11 cellular contexts compared by ENCODE assay signal in the genomic region with DNA sequence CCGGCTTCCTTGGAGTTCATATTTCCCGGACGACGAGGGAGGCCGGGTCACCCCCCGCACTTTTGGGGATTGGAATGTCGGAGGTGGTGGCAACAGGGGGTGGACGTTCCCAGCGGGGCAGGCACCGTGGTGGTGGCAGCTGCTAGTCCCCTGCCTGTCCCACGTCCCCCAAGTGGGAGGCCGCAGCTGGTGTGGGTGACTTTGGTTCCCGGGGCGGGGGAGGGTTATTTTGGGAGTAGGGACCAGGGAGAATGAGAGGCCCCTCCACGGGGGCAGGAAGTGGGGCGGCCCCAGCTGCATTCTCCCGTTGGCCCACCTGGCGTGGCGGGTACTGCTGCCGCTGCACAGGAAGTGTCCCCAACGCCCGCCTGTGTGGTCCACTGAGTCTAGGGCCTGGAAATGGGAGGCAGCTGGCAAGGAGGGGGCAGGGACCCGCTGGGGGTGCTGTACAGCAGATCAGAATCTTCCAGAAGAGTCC. TPM values are rescaled to one million over a fixed set of nuclear protein-coding genes. Genes with fewer than 3 reads are reported as not detected.
A peak's percentile ranks its signal among the peaks of the same experiment; 100 is the strongest.
DNase-seq lines count a peak whose midpoint lies in the region; ATAC-seq lines count a peak whose summit lies in the region.
"Had no signal": no experiment of that assay in that cellular context is flagged by ENCODE, and none has a peak within 500 bp of the region (broad histone marks: within the 10 kb centered on the region; RNA-seq: fewer than 3 reads in every experiment).

No MANE protein-coding gene starts in this region.

- peaks cover 6% of the 10 kb centered on the region; the same call in 1 of the 2 replicates for H3K4me1 ChIP-seq in iPS-20b (ENCODE audit: insufficient read depth, low read length)

- peak overlapping the region; percentile 24 for H3K27ac ChIP-seq in iPS-20b (ENCODE audit: low read length)
- H3K27ac ChIP-seq: 22Rv1 had no signal

- POLR2A ChIA-PET in activated naive CD8-positive, alpha-beta T cell treated with anti-CD3 and anti-CD28 coated beads, Interleukin-2, amount 10 ng/mL, durations not matched to agents 7 days and 5 days (lab: Charles Lee), result no interaction called here

- peak; percentile 65 for ATAC-seq in activated naive CD8-positive, alpha-beta T cell treated with anti-CD3 and anti-CD28 coated beads, Interleukin-2, amount 10 ng/mL, durations not matched to agents 7 days and 5 days (ENCODE audit: low read depth)
- ATAC-seq in stimulated activated naive CD8-positive, alpha-beta T cell treated with anti-CD3 and anti-CD28 coated beads, Interleukin-15, amount 100 ng/mL, for 72 hours, result peak; percentile 79
- ATAC-seq in activated CD4-positive, CD25-positive, alpha-beta regulatory T cell treated with anti-CD3 and anti-CD28 coated beads, Interleukin-2, amount 50 U/mL, for 24 hours, result no peak
- ATAC-seq: activated T-helper 17 cell treated with anti-CD3 and anti-CD28 coated beads, Interleukin-2, amount 50 U/mL, for 72 hours; mucosa of descending colon had no signal

- peak overlapping the region; percentile 41; the same call in 1 of the 2 replicates for H3K9ac ChIP-seq in iPS-20b (ENCODE audit: low read depth, low read length)

- peak; percentile 62 for DNase-seq in DMS 273 (lab: John Stamatoyannopoulos, UW; ENCODE audit: unreplicated experiment)
- no peak for DNase-seq in DMS 273 treated with DMSO at 0.1 percent for 48 hours (lab: John Stamatoyannopoulos, UW)
- peak; percentile 39 for DNase-seq in activated naive CD8-positive, alpha-beta T cell treated with anti-CD3 and anti-CD28 coated beads, Interleukin-2, amount 10 ng/mL, durations not matched to agents 7 days and 5 days
- peak; percentile 45 to 50 for DNase-seq in stimulated activated naive CD8-positive, alpha-beta T cell treated with anti-CD3 and anti-CD28 coated beads, Interleukin-15, amount 100 ng/mL, for 72 hours
- DNase-seq in cerebellum (ENCODE audit: low spot score), result no peak
- no peak for DNase-seq in islet precursor cell
- DNase-seq: mucosa of descending colon had no signal

- H3K4me3 Mint-ChIP-seq in activated naive CD8-positive, alpha-beta T cell treated with anti-CD3 and anti-CD28 coated beads, Interleukin-2, amount 10 ng/mL, durations not matched to agents 7 days and 5 days, result no peak overlapping the region
- H3K4me3 Mint-ChIP-seq in stimulated activated naive CD8-positive, alpha-beta T cell treated with anti-CD3 and anti-CD28 coated beads, Interleukin-15, amount 100 ng/mL, for 72 hours, result peak overlapping the region; percentile 69 to 82
- H3K4me3 Mint-ChIP-seq: activated T-helper 17 cell treated with anti-CD3 and anti-CD28 coated beads, Interleukin-2, amount 50 U/mL, for 72 hours had no signal

- no peaks in the 10 kb centered on the region for H3K36me3 Mint-ChIP-seq in activated naive CD8-positive, alpha-beta T cell treated with anti-CD3 and anti-CD28 coated beads, Interleukin-2, amount 10 ng/mL, durations not matched to agents 7 days and 5 days

- no peaks in the 10 kb centered on the region for H3K9me3 ChIP-seq in iPS-20b (ENCODE audit: insufficient read depth, low read depth, low read length)
- H3K9me3 ChIP-seq: mucosa of descending colon had no signal

- no peak overlapping the region for H3K27ac Mint-ChIP-seq in activated naive CD8-positive, alpha-beta T cell treated with anti-CD3 and anti-CD28 coated beads, Interleukin-2, amount 10 ng/mL, durations not matched to agents 7 days and 5 days
- H3K27ac Mint-ChIP-seq in stimulated activated naive CD8-positive, alpha-beta T cell treated with anti-CD3 and anti-CD28 coated beads, Interleukin-15, amount 100 ng/mL, for 72 hours, result peak overlapping the region; percentile 87 to 90
- H3K27ac Mint-ChIP-seq: activated T-helper 17 cell treated with anti-CD3 and anti-CD28 coated beads, Interleukin-2, amount 50 U/mL, for 72 hours had no signal

- peaks cover 5% of the 10 kb centered on the region for H3K4me1 Mint-ChIP-seq in activated naive CD8-positive, alpha-beta T cell treated with anti-CD3 and anti-CD28 coated beads, Interleukin-2, amount 10 ng/mL, durations not matched to agents 7 days and 5 days
- H3K4me1 Mint-ChIP-seq in stimulated activated naive CD8-positive, alpha-beta T cell treated with anti-CD3 and anti-CD28 coated beads, Interleukin-15, amount 100 ng/mL, for 72 hours, result peaks cover 15% of the 10 kb centered on the region
- H3K4me1 Mint-ChIP-seq: activated T-helper 17 cell treated with anti-CD3 and anti-CD28 coated beads, Interleukin-2, amount 50 U/mL, for 72 hours had no signal

- no peaks in the 10 kb centered on the region for H3K27me3 Mint-ChIP-seq in activated naive CD8-positive, alpha-beta T cell treated with anti-CD3 and anti-CD28 coated beads, Interleukin-2, amount 10 ng/mL, durations not matched to agents 7 days and 5 days
- no peaks in the 10 kb centered on the region for H3K27me3 Mint-ChIP-seq in stimulated activated naive CD8-positive, alpha-beta T cell treated with anti-CD3 and anti-CD28 coated beads, Interleukin-15, amount 100 ng/mL, for 72 hours
- H3K27me3 Mint-ChIP-seq: activated T-helper 17 cell treated with anti-CD3 and anti-CD28 coated beads, Interleukin-2, amount 50 U/mL, for 72 hours had no signal

- H3K27me3 ChIP-seq in iPS-20b (ENCODE audit: insufficient read depth, low read length), result no peaks in the 10 kb centered on the region

- H3K9me3 Mint-ChIP-seq in activated naive CD8-positive, alpha-beta T cell treated with anti-CD3 and anti-CD28 coated beads, Interleukin-2, amount 10 ng/mL, durations not matched to agents 7 days and 5 days, result no peaks in the 10 kb centered on the region
- H3K9me3 Mint-ChIP-seq in stimulated activated naive CD8-positive, alpha-beta T cell treated with anti-CD3 and anti-CD28 coated beads, Interleukin-15, amount 100 ng/mL, for 72 hours, result no peaks in the 10 kb centered on the region
- H3K9me3 Mint-ChIP-seq: activated T-helper 17 cell treated with anti-CD3 and anti-CD28 coated beads, Interleukin-2, amount 50 U/mL, for 72 hours had no signal

- H3K36me3 ChIP-seq in iPS-20b (ENCODE audit: insufficient read depth, low read depth, low read length), result no peaks in the 10 kb centered on the region

- H3K4me3 ChIP-seq in iPS-20b (ENCODE audit: low read length), result no peak overlapping the region
- H3K4me3 ChIP-seq: mucosa of descending colon had no signal

RNA-seq across cellular contexts. Expression of a gene that starts 11.1 kb away (rescaled TPM):
- total RNA-seq in activated naive CD8-positive, alpha-beta T cell treated with anti-CD3 and anti-CD28 coated beads, Interleukin-2, amount 10 ng/mL, durations not matched to agents 7 days and 5 days, result 10 to 100 TPM; 22.8 to 25.5 TPM
- total RNA-seq in cerebellum, result 12.7 TPM

RNA-seq across cellular contexts. Expression of a gene that starts 24.2 kb away (rescaled TPM):
- 1 to 10 TPM; 7.5 to 8.8 TPM for total RNA-seq in activated naive CD8-positive, alpha-beta T cell treated with anti-CD3 and anti-CD28 coated beads, Interleukin-2, amount 10 ng/mL, durations not matched to agents 7 days and 5 days
- total RNA-seq in cerebellum, result not detected

RNA-seq across cellular contexts. Expression of a gene that starts 30.8 kb away (rescaled TPM):
- 100 to 1,000 TPM in 1 of 2 experiments, 10 to 100 TPM in 1; 90.8 to 103 TPM for total RNA-seq in activated naive CD8-positive, alpha-beta T cell treated with anti-CD3 and anti-CD28 coated beads, Interleukin-2, amount 10 ng/mL, durations not matched to agents 7 days and 5 days
- 22.9 TPM for total RNA-seq in cerebellum

RNA-seq across cellular contexts. Expression of a gene that starts 47.0 kb away (rescaled TPM):
- total RNA-seq in activated naive CD8-positive, alpha-beta T cell treated with anti-CD3 and anti-CD28 coated beads, Interleukin-2, amount 10 ng/mL, durations not matched to agents 7 days and 5 days, result 10 to 100 TPM; 14.1 to 14.3 TPM
- total RNA-seq in cerebellum, result 0.91 TPM

Comparison
In these comparisons a context has a peak if more than half of its experiments do, and no peak if none do; other contexts are left out.
1. DNase-seq: peak in DMS 273 (single experiment), activated naive CD8-positive, alpha-beta T cell treated with anti-CD3 and anti-CD28 coated beads, Interleukin-2, amount 10 ng/mL, durations not matched to agents 7 days and 5 days (single experiment) and stimulated activated naive CD8-positive, alpha-beta T cell treated with anti-CD3 and anti-CD28 coated beads, Interleukin-15, amount 100 ng/mL, for 72 hours (2 of 2); none in DMS 273 treated with DMSO at 0.1 percent for 48 hours (single experiment), cerebellum (single experiment) and islet precursor cell (single experiment).
2. ATAC-seq: peak in activated naive CD8-positive, alpha-beta T cell treated with anti-CD3 and anti-CD28 coated beads, Interleukin-2, amount 10 ng/mL, durations not matched to agents 7 days and 5 days (single experiment) and stimulated activated naive CD8-positive, alpha-beta T cell treated with anti-CD3 and anti-CD28 coated beads, Interleukin-15, amount 100 ng/mL, for 72 hours (single experiment); none in activated CD4-positive, CD25-positive, alpha-beta regulatory T cell treated with anti-CD3 and anti-CD28 coated beads, Interleukin-2, amount 50 U/mL, for 24 hours (0 of 2).